Comparison of ENCODE assay signal across 22 cellular contexts in genomic region chr5:10235350-10235749, GRCh38. TPM values are rescaled to one million over a fixed set of nuclear protein-coding genes. Genes with fewer than 3 reads are reported as not detected.
DNase-seq lines count a peak whose midpoint lies in the region; ATAC-seq lines count a peak whose summit lies in the region.
"Had no signal": no experiment of that assay in that cellular context is flagged by ENCODE, and none has a peak within 500 bp of the region (broad histone marks: within the 10 kb centered on the region; RNA-seq: fewer than 3 reads in every experiment).

No MANE protein-coding gene starts in this region.

- DNase-seq in EL (peak; percentile 70), M059J (ENCODE audit: low read depth) (peak; percentile 72), cerebellum (ENCODE audit: low spot score) (peak; percentile 17), myocyte (ENCODE audit: low read depth) (peak; percentile 86), DMS153 (lab: John Stamatoyannopoulos, UW) (no peak), SHP77 treated with DMSO at 0.1 percent for 48 hours (lab: John Stamatoyannopoulos, UW) (no peak), NOMO-1 treated with DMSO at 0.1 percent for 48 hours (lab: John Stamatoyannopoulos, UW; ENCODE audit: unreplicated experiment) (no peak)
- DNase-seq: activated CD4-positive, alpha-beta memory T cell treated with anti-CD3 and anti-CD28 coated beads, Interleukin-2, amount 10 ng/mL, durations not matched to agents 7 days and 5 days; activated CD4-positive, CD25-positive, alpha-beta regulatory T cell treated with anti-CD3 and anti-CD28 coated beads, Interleukin-2, amount 50 U/mL, for 72 hours; dorsolateral prefrontal cortex; hippocampal formation; immature natural killer cell; left ventricle myocardium inferior; midbrain; natural killer cell; NCI-H1105 treated with DMSO at 0.1 percent for 48 hours; NCI-H2029 treated with DMSO at 0.1 percent for 48 hours; ovary; SIG-M5; stimulated activated CD4-positive, alpha-beta T cell treated with anti-CD3 and anti-CD28 coated beads, Interleukin-4, amount 100 ng/mL, for 24 hours; stimulated activated naive CD4-positive, alpha-beta T cell treated with Interleukin-2 at 50 U/mL for 16 hours had no signal

- ATAC-seq in GM19328 (IDR thresholded peaks at IDR 0.05; ENCODE audit: unreplicated experiment), result no peak
- ATAC-seq: natural killer cell had no signal

RNA-seq across cellular contexts. Expression of gene ATPSCKMT, which starts 14.3 kb away (rescaled TPM):
- 17.8 and 25.1 TPM in 2 replicates for total RNA-seq in M059J (2014; rRNA removed; shearing (Covaris generic))
- 52.0 TPM for total RNA-seq in cerebellum
- 31.4 and 32.8 TPM in 2 replicates for total RNA-seq in myocyte
- 17.3 TPM for polyA plus RNA-seq in myocyte (2012)

RNA-seq across cellular contexts. Expression of gene CCT5, which starts 14.7 kb away (rescaled TPM):
- 445 and 637 TPM in 2 replicates for total RNA-seq in M059J (2014; rRNA removed; shearing (Covaris generic))
- total RNA-seq in cerebellum, result 180 TPM
- 340 and 378 TPM in 2 replicates for total RNA-seq in myocyte
- polyA plus RNA-seq in myocyte (2012), result 222 TPM

Comparison
In these comparisons a context has a peak if more than half of its experiments do, and no peak if none do; other contexts are left out.
1. DNase-seq: peak in EL (single experiment), M059J (single experiment), cerebellum (single experiment) and myocyte (single experiment); none in DMS153 (single experiment), SHP77 treated with DMSO at 0.1 percent for 48 hours (single experiment) and NOMO-1 treated with DMSO at 0.1 percent for 48 hours (single experiment).